Comparison of ENCODE assay signal across 19 cellular contexts in genomic region chr17:15454328-15454727, GRCh38. TPM values are rescaled to one million over a fixed set of nuclear protein-coding genes. Genes with fewer than 3 reads are reported as not detected.
DNase-seq lines count a peak whose midpoint lies in the region; ATAC-seq and TF ChIP-seq lines count a peak whose summit lies in the region.
"Had no signal": no experiment of that assay in that cellular context is flagged by ENCODE, and none has a peak within 500 bp of the region (broad histone marks: within the 10 kb centered on the region; RNA-seq: fewer than 3 reads in every experiment).

No MANE protein-coding gene starts in this region.

- DNase-seq in endothelial cell (ENCODE audit: low spot score) (no peak), OCI-LY7 (ENCODE audit: low spot score) (no peak)
- no peak for DNase-seq in activated effector memory CD4-positive, alpha-beta T cell treated with anti-CD3 and anti-CD28 coated beads, Interleukin-2, amount 50 U/mL, for 16 hours
- no peak for DNase-seq in activated CD4-positive, alpha-beta T cell treated with anti-CD3 and anti-CD28 coated beads for 36 hours
- DNase-seq: Caco-2; CD4-positive, alpha-beta T cell; GDM1; KG1; MV-4-11; NCI-H1417; NCI-H187; NCI-H2107; NCI-H510A; NCI-H748 treated with DMSO at 0.1 percent for 48 hours had no signal

- intact Hi-C loops in OCI-LY7 (cut with micrococcal nuclease; ENCODE audit: unreplicated experiment) = no loop called here
- intact Hi-C loops in activated CD4-positive, alpha-beta T cell treated with anti-CD3 and anti-CD28 coated beads for 36 hours (cut with DNase I, micrococcal nuclease) = no loop called here

- H3K4me2 ChIP-seq in OCI-LY7 (ENCODE audit: low read length) = no peak overlapping the region
- H3K4me2 ChIP-seq: A549 had no signal

- no peaks in the 10 kb centered on the region for H3K9me2 ChIP-seq in OCI-LY7 (ENCODE audit: insufficient read depth, low read length)

- H3K4me1 Mint-ChIP-seq in endothelial cell (ENCODE audit: unreplicated experiment) = peaks cover 24% of the 10 kb centered on the region
- no peaks in the 10 kb centered on the region for H3K4me1 Mint-ChIP-seq in activated CD4-positive, alpha-beta T cell treated with anti-CD3 and anti-CD28 coated beads for 36 hours

- H3K27me3 ChIP-seq in mucosa of rectum (ENCODE audit: control insufficient read depth in 2 of 2, insufficient read depth in 2 of 2, low read length in 2 of 2) = no peaks in the 10 kb centered on the region

- H3K9me3 ChIP-seq in mucosa of rectum (ENCODE audit: control insufficient read depth in 2 of 2, low read length in 2 of 2) (no peaks in the 10 kb centered on the region), OCI-LY7 (ENCODE audit: low read length) (no peaks in the 10 kb centered on the region)
- H3K9me3 ChIP-seq: A549, Caco-2 had no signal

- no peak overlapping the region for H3K27ac Mint-ChIP-seq in endothelial cell (ENCODE audit: unreplicated experiment)
- no peak overlapping the region for H3K27ac Mint-ChIP-seq in activated CD4-positive, alpha-beta T cell treated with anti-CD3 and anti-CD28 coated beads for 36 hours
- H3K27ac Mint-ChIP-seq: CD4-positive, alpha-beta T cell had no signal

- H3K9ac ChIP-seq in mucosa of rectum (ENCODE audit: low read depth in 1 of 2, low read length in 2 of 2) = no peak overlapping the region

- H3K27ac ChIP-seq in angular gyrus (ENCODE audit: low read depth, low read length) = peak overlapping the region; percentile 62
- peak overlapping the region; percentile 4 to 40 for H3K27ac ChIP-seq in mucosa of rectum (ENCODE audit: low read depth in 2 of 2, low read length in 2 of 2)
- peak overlapping the region; percentile 31 for H3K27ac ChIP-seq in temporal lobe (ENCODE audit: low read depth, low read length)
- no peak overlapping the region for H3K27ac ChIP-seq in OCI-LY7 (ENCODE audit: low read depth, low read length, poor library complexity, severe bottlenecking)
- H3K27ac ChIP-seq: A549 had no signal

- POLR2A ChIA-PET in OCI-LY7 (lab: Charles Lee) = no interaction called here
- POLR2A ChIA-PET in activated CD4-positive, alpha-beta T cell treated with anti-CD3 and anti-CD28 coated beads for 36 hours (lab: Charles Lee) = no interaction called here

- no peaks in the 10 kb centered on the region for H4K20me1 ChIP-seq in OCI-LY7 (ENCODE audit: insufficient read depth, low read length)

- H3K36me3 ChIP-seq in mucosa of rectum (ENCODE audit: control insufficient read depth in 2 of 2, insufficient read depth in 2 of 2, low read length in 2 of 2) (peaks cover 0 to 2% of the 10 kb centered on the region in 2 donors), OCI-LY7 (ENCODE audit: insufficient read depth, low read length) (no peaks in the 10 kb centered on the region)

- H3K9me3 Mint-ChIP-seq in endothelial cell (ENCODE audit: unreplicated experiment) = no peaks in the 10 kb centered on the region
- H3K9me3 Mint-ChIP-seq in activated CD4-positive, alpha-beta T cell treated with anti-CD3 and anti-CD28 coated beads for 36 hours (ENCODE audit: low read depth) = peaks cover 2% of the 10 kb centered on the region
- H3K9me3 Mint-ChIP-seq: CD4-positive, alpha-beta T cell had no signal

- H3K36me3 Mint-ChIP-seq in endothelial cell (ENCODE audit: low read depth, unreplicated experiment) = peaks cover 27% of the 10 kb centered on the region
- H3K36me3 Mint-ChIP-seq in activated CD4-positive, alpha-beta T cell treated with anti-CD3 and anti-CD28 coated beads for 36 hours (ENCODE audit: low read depth) = peaks cover 10% of the 10 kb centered on the region

- TF ChIP-seq CTCF in endothelial cell (IDR thresholded peaks at IDR 0.05; ENCODE audit: unreplicated experiment) (no peak), OCI-LY7 (conservative IDR thresholded peaks at IDR 0.05; ENCODE audit: low read length) (no peak)

- no peak overlapping the region for H3K4me3 ChIP-seq in mucosa of rectum (ENCODE audit: low read length in 2 of 2)
- H3K4me3 ChIP-seq in OCI-LY7 (ENCODE audit: low read depth, low read length, poor library complexity, severe bottlenecking) = no peak overlapping the region
- H3K4me3 ChIP-seq: A549 had no signal

- ATAC-seq in activated CD4-positive, alpha-beta T cell treated with anti-CD3 and anti-CD28 coated beads for 36 hours = no peak
- ATAC-seq: A549, HepG2 had no signal

- BruUV-seq in OCI-LY7 (replicated peaks; lab: Mats Ljungman, UMichigan) = no TSS peak

- H3K4me1 ChIP-seq in mucosa of rectum (ENCODE audit: control insufficient read depth in 2 of 2, insufficient read depth in 2 of 2, low read length in 2 of 2) (peaks cover 3 to 8% of the 10 kb centered on the region in 2 donors), OCI-LY7 (ENCODE audit: insufficient read depth, low read length, poor library complexity, severe bottlenecking) (no peaks in the 10 kb centered on the region)
- H3K4me1 ChIP-seq: A549 had no signal

- H2AFZ ChIP-seq in OCI-LY7 (ENCODE audit: low read length) = no peak overlapping the region

- CTCF ChIA-PET in OCI-LY7 (lab: Charles Lee; ENCODE audit: unreplicated experiment) = no interaction called here
- CTCF ChIA-PET in activated CD4-positive, alpha-beta T cell treated with anti-CD3 and anti-CD28 coated beads for 36 hours (lab: Charles Lee) = interaction anchor here (1.7 kb wide), 1 partner anchor 49 kb away, joined by 5 read pairs; no protein-coding TSS in a partner anchor

- H3K27me3 Mint-ChIP-seq in endothelial cell (ENCODE audit: unreplicated experiment) = peaks cover 3% of the 10 kb centered on the region
- no peaks in the 10 kb centered on the region for H3K27me3 Mint-ChIP-seq in activated CD4-positive, alpha-beta T cell treated with anti-CD3 and anti-CD28 coated beads for 36 hours
- H3K27me3 Mint-ChIP-seq: CD4-positive, alpha-beta T cell had no signal

- H3K4me3 Mint-ChIP-seq in endothelial cell (ENCODE audit: unreplicated experiment) = peak overlapping the region; percentile 51
- no peak overlapping the region for H3K4me3 Mint-ChIP-seq in activated CD4-positive, alpha-beta T cell treated with anti-CD3 and anti-CD28 coated beads for 36 hours
- H3K4me3 Mint-ChIP-seq: CD4-positive, alpha-beta T cell had no signal

- H3K79me2 ChIP-seq in OCI-LY7 (ENCODE audit: insufficient read depth, low read depth, low read length) = no peaks in the 10 kb centered on the region

RNA-seq across cellular contexts. Expression of gene CDRT4, which starts 13.1 kb away (rescaled TPM):
- 11.7 TPM for total RNA-seq in endothelial cell (ENCODE audit: unreplicated experiment)
- total RNA-seq in temporal lobe = 7.1 TPM
- total RNA-seq in OCI-LY7 (2014; rRNA removed; shearing (Covaris generic)) = 0.31 and 1.7 TPM in 2 replicates
- 6.2 and 7.1 TPM in 2 replicates for total RNA-seq in OCI-LY7 (2022)
- 1 to 10 TPM; 1.9 to 3.6 TPM for total RNA-seq in activated CD4-positive, alpha-beta T cell treated with anti-CD3 and anti-CD28 coated beads for 36 hours
